In genomic region chr4:108029731-108030130, GRCh38 we compare ENCODE assay signal across 12 cellular contexts. TPM values are rescaled to one million over a fixed set of nuclear protein-coding genes. Genes with fewer than 3 reads are reported as not detected.
A peak's percentile ranks its signal among the peaks of the same experiment; 100 is the strongest.
DNase-seq lines count a peak whose midpoint lies in the region; ATAC-seq, FAIRE-seq and TF ChIP-seq lines count a peak whose summit lies in the region.
"Had no signal": no experiment of that assay in that cellular context is flagged by ENCODE, and none has a peak within 500 bp of the region (broad histone marks: within the 10 kb centered on the region; RNA-seq: fewer than 3 reads in every experiment).

No MANE protein-coding gene starts in this region.

- H3K27me3 Mint-ChIP-seq in T-helper 1 cell treated with Interleukin-12 subunit alpha and Interleukin-12 subunit beta and Interleukin-4 antibody, amounts not matched to agents 30 μg/mL and 1 μg/mL, for 36 hours (ENCODE audit: low read depth): no peaks in the 10 kb centered on the region
- H3K27me3 Mint-ChIP-seq in astrocyte (ENCODE audit: low read depth, unreplicated experiment) (no peaks in the 10 kb centered on the region), neural progenitor cell (ENCODE audit: insufficient read depth, low read depth) (no peaks in the 10 kb centered on the region)

- TF ChIP-seq EP300 in ovary (IDR thresholded peaks at IDR 0.05): no peak

- no peak for ATAC-seq in HG03135 (IDR thresholded peaks at IDR 0.05; ENCODE audit: unreplicated experiment)

- H3K27ac ChIP-seq in KOPT-K1 (ENCODE audit: low read depth, low read length, poor library complexity, severe bottlenecking) (peak overlapping the region; percentile 72), astrocyte (ENCODE audit: low read depth, low read length) (peak overlapping the region; percentile 14), neural progenitor cell (no peak overlapping the region), ovary (no peak overlapping the region)
- H3K27ac ChIP-seq: 22Rv1, HL-60 had no signal

- H3K4me3 Mint-ChIP-seq in T-helper 1 cell treated with Interleukin-12 subunit alpha and Interleukin-12 subunit beta and Interleukin-4 antibody, amounts not matched to agents 30 μg/mL and 1 μg/mL, for 36 hours: peak overlapping the region; percentile 45
- H3K4me3 Mint-ChIP-seq in astrocyte (ENCODE audit: unreplicated experiment): no peak overlapping the region
- H3K4me3 Mint-ChIP-seq in neural progenitor cell: no peak overlapping the region

- no peaks in the 10 kb centered on the region for H3K79me2 ChIP-seq in astrocyte (ENCODE audit: insufficient read depth, low read length)
- no peaks in the 10 kb centered on the region for H3K79me2 ChIP-seq in neural progenitor cell (ENCODE audit: low read depth)

- H3K4me1 ChIP-seq in astrocyte (ENCODE audit: insufficient read depth, low read length): peaks cover 11% of the 10 kb centered on the region
- peaks cover 7% of the 10 kb centered on the region for H3K4me1 ChIP-seq in neural progenitor cell
- no peaks in the 10 kb centered on the region for H3K4me1 ChIP-seq in ovary (ENCODE audit: insufficient read depth)

- no peak overlapping the region for H3K4me3 ChIP-seq in astrocyte (ENCODE audit: insufficient read depth, low read depth, low read length)
- no peak overlapping the region for H3K4me3 ChIP-seq in neural progenitor cell
- no peak overlapping the region for H3K4me3 ChIP-seq in ovary

- H3K27me3 ChIP-seq in astrocyte (ENCODE audit: insufficient read depth, low read length) (no peaks in the 10 kb centered on the region), neural progenitor cell (no peaks in the 10 kb centered on the region), ovary (no peaks in the 10 kb centered on the region)

- H3K36me3 ChIP-seq in KOPT-K1 (ENCODE audit: insufficient read depth, low read length): peaks cover 70% of the 10 kb centered on the region
- H3K36me3 ChIP-seq in astrocyte (ENCODE audit: insufficient read depth, low read length): peaks cover 2% of the 10 kb centered on the region
- peaks cover 3% of the 10 kb centered on the region for H3K36me3 ChIP-seq in neural progenitor cell
- H3K36me3 ChIP-seq in ovary: no peaks in the 10 kb centered on the region

- WGBS in ovary, 3 donors: 90 to 97% (median 97%) methylated on average over 5 of the region's 5 CpGs

- TF ChIP-seq POLR2A in ovary (IDR thresholded peaks at IDR 0.05): no peak

- DNase-seq in T-helper 1 cell: no peak
- peak; percentile 20 for DNase-seq in astrocyte (ENCODE audit: low read depth)
- DNase-seq in neural progenitor cell (ENCODE audit: low spot score): no peak
- DNase-seq in cortex of kidney (lab: John Stamatoyannopoulos, UW): no peak
- no peak for DNase-seq in ovary
- DNase-seq: aorta, DMS153 had no signal

- TF ChIP-seq CTCF in astrocyte (IDR thresholded peaks at IDR 0.05; ENCODE audit: insufficient read depth, low read depth, low read length) (no peak), neural progenitor cell (IDR thresholded peaks at IDR 0.05) (no peak), ovary (IDR thresholded peaks at IDR 0.05) (no peak)

- H4K20me1 ChIP-seq in astrocyte (ENCODE audit: insufficient read depth, low read length): no peaks in the 10 kb centered on the region
- H4K20me1 ChIP-seq in neural progenitor cell (ENCODE audit: low read depth): peaks cover 2% of the 10 kb centered on the region

- intact Hi-C loops in ovary (cut with DNase I): loop anchor here in 2 of 4 donors (10.0 kb wide), 2 partner anchors 535 to 545 kb away; no protein-coding TSS in a partner anchor

- H3K36me3 Mint-ChIP-seq in T-helper 1 cell treated with Interleukin-12 subunit alpha and Interleukin-12 subunit beta and Interleukin-4 antibody, amounts not matched to agents 30 μg/mL and 1 μg/mL, for 36 hours (ENCODE audit: low read depth): peaks cover 31% of the 10 kb centered on the region
- peaks cover 8% of the 10 kb centered on the region for H3K36me3 Mint-ChIP-seq in astrocyte (ENCODE audit: low read depth, unreplicated experiment)
- H3K36me3 Mint-ChIP-seq in neural progenitor cell: peaks cover 38% of the 10 kb centered on the region

- H3K9me3 ChIP-seq in KOPT-K1 (ENCODE audit: insufficient read depth, low read length, poor library complexity, severe bottlenecking) (no peaks in the 10 kb centered on the region), astrocyte (ENCODE audit: insufficient read depth, low read depth, low read length) (no peaks in the 10 kb centered on the region), neural progenitor cell (ENCODE audit: low read depth) (no peaks in the 10 kb centered on the region), ovary (no peaks in the 10 kb centered on the region)

- peak overlapping the region; percentile 88 for H3K27ac Mint-ChIP-seq in T-helper 1 cell treated with Interleukin-12 subunit alpha and Interleukin-12 subunit beta and Interleukin-4 antibody, amounts not matched to agents 30 μg/mL and 1 μg/mL, for 36 hours
- H3K27ac Mint-ChIP-seq in astrocyte (ENCODE audit: unreplicated experiment) (no peak overlapping the region), neural progenitor cell (peak overlapping the region; percentile 29)

- peaks cover 46% of the 10 kb centered on the region for H3K4me1 Mint-ChIP-seq in T-helper 1 cell treated with Interleukin-12 subunit alpha and Interleukin-12 subunit beta and Interleukin-4 antibody, amounts not matched to agents 30 μg/mL and 1 μg/mL, for 36 hours (ENCODE audit: low read depth)
- H3K4me1 Mint-ChIP-seq in astrocyte (ENCODE audit: low read depth, unreplicated experiment) (peaks cover 21% of the 10 kb centered on the region), neural progenitor cell (peaks cover 22% of the 10 kb centered on the region)

- FAIRE-seq in astrocyte (lab: Jason Lieb, UNC): no peak

- no peak overlapping the region for H3K4me2 ChIP-seq in astrocyte (ENCODE audit: low read length)
- no peak overlapping the region for H3K4me2 ChIP-seq in neural progenitor cell

- H3K9me3 Mint-ChIP-seq in T-helper 1 cell treated with Interleukin-12 subunit alpha and Interleukin-12 subunit beta and Interleukin-4 antibody, amounts not matched to agents 30 μg/mL and 1 μg/mL, for 36 hours: peaks cover 3% of the 10 kb centered on the region
- H3K9me3 Mint-ChIP-seq in astrocyte (ENCODE audit: unreplicated experiment) (no peaks in the 10 kb centered on the region), neural progenitor cell (no peaks in the 10 kb centered on the region)

- H2AFZ ChIP-seq in astrocyte (ENCODE audit: low read depth, low read length) (peak overlapping the region; percentile 46), neural progenitor cell (replicated peaks) (no peak overlapping the region)

- H3F3A ChIP-seq in neural progenitor cell (ENCODE audit: low read depth): no peaks in the 10 kb centered on the region

- H3K9ac ChIP-seq in astrocyte (ENCODE audit: low read length) (no peak overlapping the region), neural progenitor cell (no peak overlapping the region)

RNA-seq across cellular contexts. Expression of gene HADH, which starts 40.0 kb away (rescaled TPM):
- 21.2 and 24.2 TPM in 2 replicates for total RNA-seq in astrocyte
- total RNA-seq in neural progenitor cell (ENCODE audit: low replicate concordance): 37.2 and 49.9 TPM in 2 replicates
- total RNA-seq in ovary: 10 to 100 TPM; 45.4 to 66.1 (median 61.2) TPM
- 100 to 1,000 TPM in 1 of 2 donors, 10 to 100 TPM in 1; 62.5 to 117 TPM for polyA plus RNA-seq in ovary

Comparison
In these comparisons a context has a peak if more than half of its experiments do, and no peak if none do; other contexts are left out.
1. H3K27ac ChIP-seq: peak in KOPT-K1 (single experiment) and astrocyte (single experiment); none in neural progenitor cell (single experiment) and ovary (0 of 2).